In the genomic region with DNA sequence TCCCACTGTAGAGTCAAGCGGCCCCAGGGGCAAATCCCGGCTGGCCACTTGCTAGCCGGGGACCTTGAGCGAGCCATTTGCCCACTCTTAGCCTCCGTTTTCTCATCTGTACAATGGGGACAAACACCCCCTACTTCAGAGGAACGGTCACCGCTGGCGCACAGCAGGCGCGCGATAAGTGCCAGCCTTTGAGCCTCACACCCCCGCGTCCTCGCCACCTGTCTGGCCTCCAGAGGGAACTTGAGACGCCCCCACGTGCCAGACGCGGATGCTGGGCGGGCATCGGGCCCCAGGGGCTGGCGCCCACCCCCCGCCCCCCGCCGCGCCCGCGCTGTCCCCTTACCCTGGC, we compare ENCODE assay signal across 9 cellular contexts.
A peak's percentile ranks its signal among the peaks of the same experiment; 100 is the strongest.
DNase-seq lines count a peak whose midpoint lies in the region; ATAC-seq, FAIRE-seq and TF ChIP-seq lines count a peak whose summit lies in the region.
"Had no signal": no experiment of that assay in that cellular context is flagged by ENCODE, and none has a peak within 500 bp of the region (broad histone marks: within the 10 kb centered on the region; RNA-seq: fewer than 3 reads in every experiment).

No MANE protein-coding gene starts in this region.

- H3K4me2 ChIP-seq in keratinocyte (ENCODE audit: control insufficient read depth, extremely low read depth, insufficient read depth, low read depth, low read length), result peak overlapping the region; percentile 39

- CTCF ChIA-PET in activated CD8-positive, alpha-beta T cell treated with anti-CD3 and anti-CD28 coated beads, Interleukin-2, amount 10 ng/mL, durations not matched to agents 7 days and 5 days (lab: Charles Lee), result no interaction called here

- H3K79me2 ChIP-seq in keratinocyte (ENCODE audit: control insufficient read depth, insufficient read depth, low read length), result no peaks in the 10 kb centered on the region

- no peak overlapping the region for H2AFZ ChIP-seq in keratinocyte (ENCODE audit: control insufficient read depth, low read length)

- H3K9ac ChIP-seq in keratinocyte (ENCODE audit: control insufficient read depth, extremely low read depth, insufficient read depth, low read length), result no peak overlapping the region

- H3K9me3 Mint-ChIP-seq in activated naive CD4-positive, alpha-beta T cell treated with anti-CD3 and anti-CD28 coated beads, Interleukin-2, amount 50 U/mL, for 72 hours, result no peaks in the 10 kb centered on the region
- no peaks in the 10 kb centered on the region for H3K9me3 Mint-ChIP-seq in activated CD8-positive, alpha-beta T cell treated with anti-CD3 and anti-CD28 coated beads, Interleukin-2, amount 10 ng/mL, durations not matched to agents 7 days and 5 days (ENCODE audit: insufficient read depth)
- H3K9me3 Mint-ChIP-seq in type B pancreatic cell, result no peaks in the 10 kb centered on the region

- H3K27me3 ChIP-seq in keratinocyte (ENCODE audit: control insufficient read depth, extremely low read depth, insufficient read depth, low read length), result peaks cover 3% of the 10 kb centered on the region

- no peak for ATAC-seq in activated naive CD4-positive, alpha-beta T cell treated with anti-CD3 and anti-CD28 coated beads, Interleukin-2, amount 50 U/mL, for 72 hours
- peak; percentile 16 for ATAC-seq in activated CD8-positive, alpha-beta T cell treated with anti-CD3 and anti-CD28 coated beads, Interleukin-2, amount 10 ng/mL, durations not matched to agents 7 days and 5 days
- no peak for ATAC-seq in HG03045 (IDR thresholded peaks at IDR 0.05; ENCODE audit: unreplicated experiment)
- no peak for ATAC-seq in GM19467 (IDR thresholded peaks at IDR 0.05; ENCODE audit: unreplicated experiment)

- peaks cover 2% of the 10 kb centered on the region for H3K4me1 Mint-ChIP-seq in activated CD8-positive, alpha-beta T cell treated with anti-CD3 and anti-CD28 coated beads, Interleukin-2, amount 10 ng/mL, durations not matched to agents 7 days and 5 days (ENCODE audit: low read depth)
- peaks cover 15% of the 10 kb centered on the region for H3K4me1 Mint-ChIP-seq in type B pancreatic cell (ENCODE audit: unreplicated experiment)

- H4K20me1 ChIP-seq in keratinocyte (ENCODE audit: control insufficient read depth, extremely low read depth, insufficient read depth, low read length), result no peaks in the 10 kb centered on the region

- H3K27me3 Mint-ChIP-seq in activated CD8-positive, alpha-beta T cell treated with anti-CD3 and anti-CD28 coated beads, Interleukin-2, amount 10 ng/mL, durations not matched to agents 7 days and 5 days (ENCODE audit: low read depth), result peaks cover 20% of the 10 kb centered on the region
- H3K27me3 Mint-ChIP-seq in type B pancreatic cell, result peaks cover 18% of the 10 kb centered on the region

- peak; percentile 20 for DNase-seq in activated naive CD4-positive, alpha-beta T cell treated with Interleukin-2 at 50 U/mL for 16 hours
- DNase-seq in activated naive CD4-positive, alpha-beta T cell treated with anti-CD3 and anti-CD28 coated beads, Interleukin-2, amount 50 U/mL, for 72 hours (ENCODE audit: low spot score in 2 of 2), result no peak
- DNase-seq in activated CD8-positive, alpha-beta T cell treated with anti-CD3 and anti-CD28 coated beads, Interleukin-2, amount 10 ng/mL, durations not matched to agents 7 days and 5 days, result no peak
- DNase-seq in keratinocyte (ENCODE audit: low read depth, low spot score) (no peak), type B pancreatic cell (ENCODE audit: extremely low spot score, unreplicated experiment) (no peak)
- DNase-seq in effector CD4-positive, alpha-beta T cell, result no peak

- dilution Hi-C loops in keratinocyte (cut with MboI; ENCODE audit: extremely low pct_ligation_motif_present, low sequenced_read_pairs), result no loop called here

- no peaks in the 10 kb centered on the region for H3K9me3 ChIP-seq in keratinocyte (ENCODE audit: control insufficient read depth, low read depth, low read length)

- peak overlapping the region in 2 of 3 experiments; percentile 8 to 22 for H3K4me3 ChIP-seq in keratinocyte (ENCODE audit: control insufficient read depth in 2 of 3, extremely low read depth in 1 of 3, insufficient read depth in 2 of 3, low read depth in 1 of 3, low read length in 3 of 3)

- H3K27ac ChIP-seq in keratinocyte (ENCODE audit: control insufficient read depth, insufficient read depth, low read length), result no peak overlapping the region

- H3K36me3 Mint-ChIP-seq in activated naive CD4-positive, alpha-beta T cell treated with anti-CD3 and anti-CD28 coated beads, Interleukin-2, amount 50 U/mL, for 72 hours, result no peaks in the 10 kb centered on the region
- no peaks in the 10 kb centered on the region for H3K36me3 Mint-ChIP-seq in activated CD8-positive, alpha-beta T cell treated with anti-CD3 and anti-CD28 coated beads, Interleukin-2, amount 10 ng/mL, durations not matched to agents 7 days and 5 days (ENCODE audit: low read depth)
- no peaks in the 10 kb centered on the region for H3K36me3 Mint-ChIP-seq in type B pancreatic cell

- no peak overlapping the region for H3K27ac Mint-ChIP-seq in activated naive CD4-positive, alpha-beta T cell treated with anti-CD3 and anti-CD28 coated beads, Interleukin-2, amount 50 U/mL, for 72 hours
- no peak overlapping the region for H3K27ac Mint-ChIP-seq in activated CD8-positive, alpha-beta T cell treated with anti-CD3 and anti-CD28 coated beads, Interleukin-2, amount 10 ng/mL, durations not matched to agents 7 days and 5 days
- H3K27ac Mint-ChIP-seq in type B pancreatic cell, result no peak overlapping the region

- peak overlapping the region; percentile 49 for H3K4me3 Mint-ChIP-seq in activated CD8-positive, alpha-beta T cell treated with anti-CD3 and anti-CD28 coated beads, Interleukin-2, amount 10 ng/mL, durations not matched to agents 7 days and 5 days
- peak overlapping the region; percentile 83 for H3K4me3 Mint-ChIP-seq in type B pancreatic cell

- H3K36me3 ChIP-seq in keratinocyte (ENCODE audit: control insufficient read depth in 2 of 2, extremely low read depth in 1 of 2, insufficient read depth in 2 of 2, low read length in 2 of 2), result no peaks in the 10 kb centered on the region

- H3K9me1 ChIP-seq in keratinocyte (ENCODE audit: control insufficient read depth, extremely low read depth, insufficient read depth, low read length), result no peaks in the 10 kb centered on the region

- POLR2A ChIA-PET in activated CD8-positive, alpha-beta T cell treated with anti-CD3 and anti-CD28 coated beads, Interleukin-2, amount 10 ng/mL, durations not matched to agents 7 days and 5 days (lab: Charles Lee), result no interaction called here

- TF ChIP-seq CTCF in keratinocyte (optimal IDR thresholded peaks at IDR 0.05 in 1 of 3, IDR thresholded peaks at IDR 0.05 in 1 of 3, conservative IDR thresholded peaks at IDR 0.05 in 1 of 3; ENCODE audit: extremely low read depth in 1 of 3, insufficient read depth in 2 of 3, low read length in 3 of 3), result no peak
- TF ChIP-seq CTCF in type B pancreatic cell (conservative IDR thresholded peaks at IDR 0.05), result no peak

- H3K4me1 ChIP-seq in keratinocyte (ENCODE audit: control insufficient read depth, extremely low read depth, insufficient read depth, low read length), result peaks cover 2% of the 10 kb centered on the region

- no peak for FAIRE-seq in keratinocyte (lab: Jason Lieb, UNC)
- FAIRE-seq: TTC549 had no signal
